1 cellular context compared by ENCODE assay signal in the genomic region with DNA sequence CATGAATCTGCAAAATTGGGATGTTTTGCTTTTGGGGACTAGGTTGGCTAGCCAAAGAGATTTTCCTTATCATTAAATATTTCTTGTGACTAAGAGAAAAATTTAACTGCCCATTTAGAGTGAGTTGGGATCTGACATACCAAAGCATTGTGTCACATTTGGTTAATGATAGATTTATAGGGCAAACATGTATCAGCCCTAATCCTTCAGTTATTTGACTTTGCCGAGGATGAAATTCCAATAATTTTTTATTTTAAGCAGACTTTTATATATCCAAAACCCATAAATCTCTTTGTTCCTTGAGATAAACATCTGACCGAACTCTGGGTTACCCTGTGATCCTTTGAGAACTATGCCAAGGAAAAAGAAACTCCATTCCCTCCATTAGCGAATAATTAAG.
TF ChIP-seq lines count a peak whose summit lies in the region.

No MANE protein-coding gene starts in this region.

TF ChIP-seq in GM23338, 12 proteins besides CTCF, POLR2A, EP300 and RAD21:
- TF ChIP-seq, protein P1, sequence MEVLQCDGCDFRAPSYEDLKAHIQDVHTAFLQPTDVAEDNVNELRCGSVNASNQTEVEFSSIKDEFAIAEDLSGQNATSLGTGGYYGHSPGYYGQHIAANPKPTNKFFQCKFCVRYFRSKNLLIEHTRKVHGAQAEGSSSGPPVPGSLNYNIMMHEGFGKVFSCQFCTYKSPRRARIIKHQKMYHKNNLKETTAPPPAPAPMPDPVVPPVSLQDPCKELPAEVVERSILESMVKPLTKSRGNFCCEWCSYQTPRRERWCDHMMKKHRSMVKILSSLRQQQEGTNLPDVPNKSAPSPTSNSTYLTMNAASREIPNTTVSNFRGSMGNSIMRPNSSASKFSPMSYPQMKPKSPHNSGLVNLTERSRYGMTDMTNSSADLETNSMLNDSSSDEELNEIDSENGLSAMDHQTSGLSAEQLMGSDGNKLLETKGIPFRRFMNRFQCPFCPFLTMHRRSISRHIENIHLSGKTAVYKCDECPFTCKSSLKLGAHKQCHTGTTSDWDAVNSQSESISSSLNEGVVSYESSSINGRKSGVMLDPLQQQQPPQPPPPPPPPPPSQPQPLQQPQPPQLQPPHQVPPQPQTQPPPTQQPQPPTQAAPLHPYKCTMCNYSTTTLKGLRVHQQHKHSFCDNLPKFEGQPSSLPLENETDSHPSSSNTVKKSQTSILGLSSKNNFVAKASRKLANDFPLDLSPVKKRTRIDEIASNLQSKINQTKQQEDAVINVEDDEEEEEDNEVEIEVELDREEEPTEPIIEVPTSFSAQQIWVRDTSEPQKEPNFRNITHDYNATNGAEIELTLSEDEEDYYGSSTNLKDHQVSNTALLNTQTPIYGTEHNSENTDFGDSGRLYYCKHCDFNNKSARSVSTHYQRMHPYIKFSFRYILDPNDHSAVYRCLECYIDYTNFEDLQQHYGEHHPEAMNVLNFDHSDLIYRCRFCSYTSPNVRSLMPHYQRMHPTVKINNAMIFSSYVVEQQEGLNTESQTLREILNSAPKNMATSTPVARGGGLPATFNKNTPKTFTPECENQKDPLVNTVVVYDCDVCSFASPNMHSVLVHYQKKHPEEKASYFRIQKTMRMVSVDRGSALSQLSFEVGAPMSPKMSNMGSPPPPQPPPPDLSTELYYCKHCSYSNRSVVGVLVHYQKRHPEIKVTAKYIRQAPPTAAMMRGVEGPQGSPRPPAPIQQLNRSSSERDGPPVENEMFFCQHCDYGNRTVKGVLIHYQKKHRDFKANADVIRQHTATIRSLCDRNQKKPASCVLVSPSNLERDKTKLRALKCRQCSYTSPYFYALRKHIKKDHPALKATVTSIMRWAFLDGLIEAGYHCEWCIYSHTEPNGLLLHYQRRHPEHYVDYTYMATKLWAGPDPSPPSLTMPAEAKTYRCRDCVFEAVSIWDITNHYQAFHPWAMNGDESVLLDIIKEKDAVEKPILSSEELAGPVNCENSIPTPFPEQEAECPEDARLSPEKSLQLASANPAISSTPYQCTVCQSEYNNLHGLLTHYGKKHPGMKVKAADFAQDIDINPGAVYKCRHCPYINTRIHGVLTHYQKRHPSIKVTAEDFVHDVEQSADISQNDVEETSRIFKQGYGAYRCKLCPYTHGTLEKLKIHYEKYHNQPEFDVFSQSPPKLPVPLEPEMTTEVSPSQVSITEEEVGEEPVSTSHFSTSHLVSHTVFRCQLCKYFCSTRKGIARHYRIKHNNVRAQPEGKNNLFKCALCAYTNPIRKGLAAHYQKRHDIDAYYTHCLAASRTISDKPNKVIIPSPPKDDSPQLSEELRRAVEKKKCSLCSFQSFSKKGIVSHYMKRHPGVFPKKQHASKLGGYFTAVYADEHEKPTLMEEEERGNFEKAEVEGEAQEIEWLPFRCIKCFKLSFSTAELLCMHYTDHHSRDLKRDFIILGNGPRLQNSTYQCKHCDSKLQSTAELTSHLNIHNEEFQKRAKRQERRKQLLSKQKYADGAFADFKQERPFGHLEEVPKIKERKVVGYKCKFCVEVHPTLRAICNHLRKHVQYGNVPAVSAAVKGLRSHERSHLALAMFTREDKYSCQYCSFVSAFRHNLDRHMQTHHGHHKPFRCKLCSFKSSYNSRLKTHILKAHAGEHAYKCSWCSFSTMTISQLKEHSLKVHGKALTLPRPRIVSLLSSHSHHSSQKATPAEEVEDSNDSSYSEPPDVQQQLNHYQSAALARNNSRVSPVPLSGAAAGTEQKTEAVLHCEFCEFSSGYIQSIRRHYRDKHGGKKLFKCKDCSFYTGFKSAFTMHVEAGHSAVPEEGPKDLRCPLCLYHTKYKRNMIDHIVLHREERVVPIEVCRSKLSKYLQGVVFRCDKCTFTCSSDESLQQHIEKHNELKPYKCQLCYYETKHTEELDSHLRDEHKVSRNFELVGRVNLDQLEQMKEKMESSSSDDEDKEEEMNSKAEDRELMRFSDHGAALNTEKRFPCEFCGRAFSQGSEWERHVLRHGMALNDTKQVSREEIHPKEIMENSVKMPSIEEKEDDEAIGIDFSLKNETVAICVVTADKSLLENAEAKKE (CRISPR knock-in tag; IDR thresholded peaks at IDR 0.05), result no peak
- TF ChIP-seq CREB1 (CRISPR knock-in tag; IDR thresholded peaks at IDR 0.05; ENCODE audit: low read depth) (no peak), ZNF114 (CRISPR knock-in tag; IDR thresholded peaks at IDR 0.05) (no peak), ZNF331 (CRISPR knock-in tag; IDR thresholded peaks at IDR 0.05; ENCODE audit: low read depth) (no peak), STAT1 (IDR thresholded peaks at IDR 0.05; ENCODE audit: unreplicated experiment) (no peak), POLR2AphosphoS5 (IDR thresholded peaks at IDR 0.05; ENCODE audit: low read depth) (no peak), NANOG (IDR thresholded peaks at IDR 0.05; ENCODE audit: borderline replicate concordance) (no peak), EZH2 (IDR thresholded peaks at IDR 0.05; ENCODE audit: low read depth, unreplicated experiment) (no peak)
- TF ChIP-seq, protein P2, sequence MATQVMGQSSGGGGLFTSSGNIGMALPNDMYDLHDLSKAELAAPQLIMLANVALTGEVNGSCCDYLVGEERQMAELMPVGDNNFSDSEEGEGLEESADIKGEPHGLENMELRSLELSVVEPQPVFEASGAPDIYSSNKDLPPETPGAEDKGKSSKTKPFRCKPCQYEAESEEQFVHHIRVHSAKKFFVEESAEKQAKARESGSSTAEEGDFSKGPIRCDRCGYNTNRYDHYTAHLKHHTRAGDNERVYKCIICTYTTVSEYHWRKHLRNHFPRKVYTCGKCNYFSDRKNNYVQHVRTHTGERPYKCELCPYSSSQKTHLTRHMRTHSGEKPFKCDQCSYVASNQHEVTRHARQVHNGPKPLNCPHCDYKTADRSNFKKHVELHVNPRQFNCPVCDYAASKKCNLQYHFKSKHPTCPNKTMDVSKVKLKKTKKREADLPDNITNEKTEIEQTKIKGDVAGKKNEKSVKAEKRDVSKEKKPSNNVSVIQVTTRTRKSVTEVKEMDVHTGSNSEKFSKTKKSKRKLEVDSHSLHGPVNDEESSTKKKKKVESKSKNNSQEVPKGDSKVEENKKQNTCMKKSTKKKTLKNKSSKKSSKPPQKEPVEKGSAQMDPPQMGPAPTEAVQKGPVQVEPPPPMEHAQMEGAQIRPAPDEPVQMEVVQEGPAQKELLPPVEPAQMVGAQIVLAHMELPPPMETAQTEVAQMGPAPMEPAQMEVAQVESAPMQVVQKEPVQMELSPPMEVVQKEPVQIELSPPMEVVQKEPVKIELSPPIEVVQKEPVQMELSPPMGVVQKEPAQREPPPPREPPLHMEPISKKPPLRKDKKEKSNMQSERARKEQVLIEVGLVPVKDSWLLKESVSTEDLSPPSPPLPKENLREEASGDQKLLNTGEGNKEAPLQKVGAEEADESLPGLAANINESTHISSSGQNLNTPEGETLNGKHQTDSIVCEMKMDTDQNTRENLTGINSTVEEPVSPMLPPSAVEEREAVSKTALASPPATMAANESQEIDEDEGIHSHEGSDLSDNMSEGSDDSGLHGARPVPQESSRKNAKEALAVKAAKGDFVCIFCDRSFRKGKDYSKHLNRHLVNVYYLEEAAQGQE (IDR thresholded peaks at IDR 0.05; ENCODE audit: unreplicated experiment), result no peak
- TF ChIP-seq, protein P3, sequence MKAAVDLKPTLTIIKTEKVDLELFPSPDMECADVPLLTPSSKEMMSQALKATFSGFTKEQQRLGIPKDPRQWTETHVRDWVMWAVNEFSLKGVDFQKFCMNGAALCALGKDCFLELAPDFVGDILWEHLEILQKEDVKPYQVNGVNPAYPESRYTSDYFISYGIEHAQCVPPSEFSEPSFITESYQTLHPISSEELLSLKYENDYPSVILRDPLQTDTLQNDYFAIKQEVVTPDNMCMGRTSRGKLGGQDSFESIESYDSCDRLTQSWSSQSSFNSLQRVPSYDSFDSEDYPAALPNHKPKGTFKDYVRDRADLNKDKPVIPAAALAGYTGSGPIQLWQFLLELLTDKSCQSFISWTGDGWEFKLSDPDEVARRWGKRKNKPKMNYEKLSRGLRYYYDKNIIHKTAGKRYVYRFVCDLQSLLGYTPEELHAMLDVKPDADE (IDR thresholded peaks at IDR 0.05), result no peak
